1 cellular context compared by ENCODE assay signal in genomic region chr18:59148192-59148591, GRCh38.
TF ChIP-seq lines count a peak whose summit lies in the region.

No MANE protein-coding gene starts in this region.

TF ChIP-seq in HepG2, 621 proteins besides CTCF, POLR2A, EP300 and RAD21:
- TF ChIP-seq ZNF720 (CRISPR knock-in tag; IDR thresholded peaks at IDR 0.05) = no peak
- no peak for TF ChIP-seq SNAI1 (CRISPR knock-in tag; IDR thresholded peaks at IDR 0.05; ENCODE audit: borderline replicate concordance)
- no peak for TF ChIP-seq CENPBD1 (CRISPR knock-in tag; IDR thresholded peaks at IDR 0.05; ENCODE audit: borderline replicate concordance, low read depth)
- TF ChIP-seq, protein P1, sequence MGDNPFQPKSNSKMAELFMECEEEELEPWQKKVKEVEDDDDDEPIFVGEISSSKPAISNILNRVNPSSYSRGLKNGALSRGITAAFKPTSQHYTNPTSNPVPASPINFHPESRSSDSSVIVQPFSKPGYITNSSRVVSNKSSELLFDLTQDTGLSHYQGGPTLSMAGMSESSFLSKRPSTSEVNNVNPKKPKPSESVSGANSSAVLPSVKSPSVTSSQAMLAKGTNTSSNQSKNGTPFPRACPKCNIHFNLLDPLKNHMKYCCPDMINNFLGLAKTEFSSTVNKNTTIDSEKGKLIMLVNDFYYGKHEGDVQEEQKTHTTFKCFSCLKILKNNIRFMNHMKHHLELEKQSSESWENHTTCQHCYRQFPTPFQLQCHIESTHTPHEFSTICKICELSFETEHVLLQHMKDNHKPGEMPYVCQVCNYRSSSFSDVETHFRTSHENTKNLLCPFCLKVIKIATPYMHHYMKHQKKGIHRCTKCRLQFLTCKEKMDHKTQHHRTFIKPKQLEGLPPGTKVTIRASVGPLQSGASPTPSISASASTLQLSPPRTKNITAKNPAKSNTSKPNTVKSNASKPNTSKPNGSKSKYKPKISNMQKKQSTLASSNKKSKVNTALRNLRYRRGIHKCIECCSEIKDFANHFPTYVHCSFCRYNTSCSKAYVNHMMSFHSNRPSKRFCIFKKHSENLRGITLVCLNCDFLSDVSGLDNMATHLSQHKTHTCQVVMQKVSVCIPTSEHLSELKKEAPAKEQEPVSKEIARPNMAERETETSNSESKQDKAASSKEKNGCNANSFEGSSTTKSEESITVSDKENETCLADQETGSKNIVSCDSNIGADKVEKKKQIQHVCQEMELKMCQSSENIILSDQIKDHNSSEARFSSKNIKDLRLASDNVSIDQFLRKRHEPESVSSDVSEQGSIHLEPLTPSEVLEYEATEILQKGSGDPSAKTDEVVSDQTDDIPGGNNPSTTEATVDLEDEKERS (CRISPR knock-in tag; IDR thresholded peaks at IDR 0.05) = no peak
- TF ChIP-seq SOX5 (CRISPR knock-in tag; IDR thresholded peaks at IDR 0.05; ENCODE audit: borderline replicate concordance) = no peak
- TF ChIP-seq YEATS4 (CRISPR knock-in tag; IDR thresholded peaks at IDR 0.05; ENCODE audit: borderline replicate concordance) = no peak
- no peak for TF ChIP-seq ZNF737 (CRISPR knock-in tag; IDR thresholded peaks at IDR 0.05; ENCODE audit: borderline replicate concordance)
- no peak for TF ChIP-seq ZNF230 (CRISPR knock-in tag; IDR thresholded peaks at IDR 0.05)
- no peak for TF ChIP-seq XBP1 (CRISPR knock-in tag; IDR thresholded peaks at IDR 0.05)
